Comparison of ENCODE assay signal across 1 cellular context in the genomic region with DNA sequence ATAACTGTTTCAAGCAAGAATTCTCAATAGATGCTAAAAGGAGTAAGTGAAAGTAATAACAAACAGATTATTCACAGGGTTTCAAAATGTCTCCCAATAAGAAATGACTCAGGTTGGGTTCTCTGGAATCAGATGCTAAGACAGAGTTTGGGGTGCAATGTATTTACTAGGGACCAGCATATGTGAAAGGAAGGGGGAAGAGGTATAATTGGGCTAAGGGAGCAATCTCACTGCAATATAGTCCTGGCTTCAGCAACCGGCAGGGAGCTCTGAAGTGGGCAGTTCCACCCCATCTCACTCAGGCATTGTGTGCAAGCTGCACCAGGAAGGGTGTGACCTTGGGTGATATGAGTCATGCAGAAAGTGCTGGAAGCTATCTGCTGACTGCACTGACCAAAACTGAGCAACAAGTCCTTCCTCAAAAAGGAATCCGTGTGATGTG.
A peak's percentile ranks its signal among the peaks of the same experiment; 100 is the strongest.
TF ChIP-seq lines count a peak whose summit lies in the region.

No MANE protein-coding gene starts in this region.

TF ChIP-seq in K562, 482 proteins besides CTCF, POLR2A, EP300 and RAD21 (continued from another document and continues in another):
- TF ChIP-seq IRF1 (CRISPR knock-in tag; IDR thresholded peaks at IDR 0.05; ENCODE audit: borderline replicate concordance) (no peak), MLLT1 (IDR thresholded peaks at IDR 0.05) (0 out of 4 replicates have a peak, but pooled peaks of 1 of the 2 experiments have one; percentile 24), TRIM28 (IDR thresholded peaks at IDR 0.05) (no peak), KLF10 (CRISPR knock-in tag; IDR thresholded peaks at IDR 0.05) (no peak), TEAD4 (IDR thresholded peaks at IDR 0.05; ENCODE audit: low read length) (peak; percentile 48; the same call in 1 of the 2 replicates), TEAD4 (CRISPR knock-in tag; IDR thresholded peaks at IDR 0.05; ENCODE audit: borderline replicate concordance) (no peak), ZBTB17 (CRISPR knock-in tag; IDR thresholded peaks at IDR 0.05) (no peak), ATF3 (IDR thresholded peaks at IDR 0.05) (peak; percentile 89), ATF3 (CRISPR knock-in tag; conservative IDR thresholded peaks at IDR 0.05) (no peak), RBM17 (IDR thresholded peaks at IDR 0.05; ENCODE audit: borderline replicate concordance, low read depth, low read length) (no peak), SMARCE1 (IDR thresholded peaks at IDR 0.05) (peak; percentile 71), FOS (IDR thresholded peaks at IDR 0.05; ENCODE audit: extremely low read depth, insufficient read length) (peak; percentile 26), NRF1 (conservative IDR thresholded peaks at IDR 0.05 in 1 of 2, IDR thresholded peaks at IDR 0.05 in 1 of 2) (peak; percentile 23 to 46; a peak in 1 of 4 replicates), ZNF408 (CRISPR knock-in tag; IDR thresholded peaks at IDR 0.05; ENCODE audit: low read depth) (no peak), ZC3H4 (CRISPR knock-in tag; IDR thresholded peaks at IDR 0.05; ENCODE audit: borderline replicate concordance) (no peak), ESRRA (IDR thresholded peaks at IDR 0.05; ENCODE audit: borderline replicate concordance, low read depth) (peak; percentile 93), DPF2 (IDR thresholded peaks at IDR 0.05) (peak; percentile 61; the same call in 1 of the 2 replicates), C11orf30 (IDR thresholded peaks at IDR 0.05; ENCODE audit: low read depth) (no peak), ATF7 (IDR thresholded peaks at IDR 0.05) (peak; percentile 38; the same call in 1 of the 2 replicates), MAFG (tag; conservative IDR thresholded peaks at IDR 0.05) (no peak), PTTG1 (tag; IDR thresholded peaks at IDR 0.05; ENCODE audit: low read depth) (no peak), CREBBP (IDR thresholded peaks at IDR 0.05; ENCODE audit: low read depth, low read length) (no peak), NR2C1 (IDR thresholded peaks at IDR 0.05) (no peak), NR2C1 (tag; IDR thresholded peaks at IDR 0.05) (0 out of 2 replicates have a peak, but pooled peaks have one; percentile 14), POLR3G (IDR thresholded peaks at IDR 0.05; ENCODE audit: extremely low read depth, insufficient read length, insufficient replicate concordance) (no peak), JUND (IDR thresholded peaks at IDR 0.05; ENCODE audit: borderline replicate concordance, low read depth, low read length) (peak; percentile 96), JUND (tag; IDR thresholded peaks at IDR 0.05; ENCODE audit: borderline replicate concordance, low read depth, low read length) (peak; percentile 97), SMAD4 (CRISPR knock-in tag; conservative IDR thresholded peaks at IDR 0.05) (0 out of 2 replicates have a peak, but pooled peaks have one; percentile 21), CBFA2T3 (IDR thresholded peaks at IDR 0.05) (peak; percentile 56), SOX6 (IDR thresholded peaks at IDR 0.05) (peak; percentile 67), ZNF282 (CRISPR knock-in tag; IDR thresholded peaks at IDR 0.05) (no peak), TCF3 (CRISPR knock-in tag; IDR thresholded peaks at IDR 0.05) (peak; percentile 48; the same call in 1 of the 2 replicates), TAL1 (IDR thresholded peaks at IDR 0.05) (peak; percentile 29; the same call in 1 of the 2 replicates), ILK (tag; IDR thresholded peaks at IDR 0.05; ENCODE audit: borderline replicate concordance, low read depth) (no peak)
- TF ChIP-seq, protein P1, sequence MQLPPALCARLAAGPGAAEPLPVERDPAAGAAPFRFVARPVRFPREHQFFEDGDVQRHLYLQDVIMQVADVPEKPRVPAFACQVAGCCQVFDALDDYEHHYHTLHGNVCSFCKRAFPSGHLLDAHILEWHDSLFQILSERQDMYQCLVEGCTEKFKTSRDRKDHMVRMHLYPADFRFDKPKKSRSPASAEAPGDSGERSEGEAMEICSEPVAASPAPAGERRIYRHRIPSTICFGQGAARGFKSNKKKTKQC (CRISPR knock-in tag; IDR thresholded peaks at IDR 0.05), result no peak
- TF ChIP-seq, protein P2, sequence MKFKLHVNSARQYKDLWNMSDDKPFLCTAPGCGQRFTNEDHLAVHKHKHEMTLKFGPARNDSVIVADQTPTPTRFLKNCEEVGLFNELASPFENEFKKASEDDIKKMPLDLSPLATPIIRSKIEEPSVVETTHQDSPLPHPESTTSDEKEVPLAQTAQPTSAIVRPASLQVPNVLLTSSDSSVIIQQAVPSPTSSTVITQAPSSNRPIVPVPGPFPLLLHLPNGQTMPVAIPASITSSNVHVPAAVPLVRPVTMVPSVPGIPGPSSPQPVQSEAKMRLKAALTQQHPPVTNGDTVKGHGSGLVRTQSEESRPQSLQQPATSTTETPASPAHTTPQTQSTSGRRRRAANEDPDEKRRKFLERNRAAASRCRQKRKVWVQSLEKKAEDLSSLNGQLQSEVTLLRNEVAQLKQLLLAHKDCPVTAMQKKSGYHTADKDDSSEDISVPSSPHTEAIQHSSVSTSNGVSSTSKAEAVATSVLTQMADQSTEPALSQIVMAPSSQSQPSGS (CRISPR knock-in tag; IDR thresholded peaks at IDR 0.05), result no peak
- TF ChIP-seq, protein P3, sequence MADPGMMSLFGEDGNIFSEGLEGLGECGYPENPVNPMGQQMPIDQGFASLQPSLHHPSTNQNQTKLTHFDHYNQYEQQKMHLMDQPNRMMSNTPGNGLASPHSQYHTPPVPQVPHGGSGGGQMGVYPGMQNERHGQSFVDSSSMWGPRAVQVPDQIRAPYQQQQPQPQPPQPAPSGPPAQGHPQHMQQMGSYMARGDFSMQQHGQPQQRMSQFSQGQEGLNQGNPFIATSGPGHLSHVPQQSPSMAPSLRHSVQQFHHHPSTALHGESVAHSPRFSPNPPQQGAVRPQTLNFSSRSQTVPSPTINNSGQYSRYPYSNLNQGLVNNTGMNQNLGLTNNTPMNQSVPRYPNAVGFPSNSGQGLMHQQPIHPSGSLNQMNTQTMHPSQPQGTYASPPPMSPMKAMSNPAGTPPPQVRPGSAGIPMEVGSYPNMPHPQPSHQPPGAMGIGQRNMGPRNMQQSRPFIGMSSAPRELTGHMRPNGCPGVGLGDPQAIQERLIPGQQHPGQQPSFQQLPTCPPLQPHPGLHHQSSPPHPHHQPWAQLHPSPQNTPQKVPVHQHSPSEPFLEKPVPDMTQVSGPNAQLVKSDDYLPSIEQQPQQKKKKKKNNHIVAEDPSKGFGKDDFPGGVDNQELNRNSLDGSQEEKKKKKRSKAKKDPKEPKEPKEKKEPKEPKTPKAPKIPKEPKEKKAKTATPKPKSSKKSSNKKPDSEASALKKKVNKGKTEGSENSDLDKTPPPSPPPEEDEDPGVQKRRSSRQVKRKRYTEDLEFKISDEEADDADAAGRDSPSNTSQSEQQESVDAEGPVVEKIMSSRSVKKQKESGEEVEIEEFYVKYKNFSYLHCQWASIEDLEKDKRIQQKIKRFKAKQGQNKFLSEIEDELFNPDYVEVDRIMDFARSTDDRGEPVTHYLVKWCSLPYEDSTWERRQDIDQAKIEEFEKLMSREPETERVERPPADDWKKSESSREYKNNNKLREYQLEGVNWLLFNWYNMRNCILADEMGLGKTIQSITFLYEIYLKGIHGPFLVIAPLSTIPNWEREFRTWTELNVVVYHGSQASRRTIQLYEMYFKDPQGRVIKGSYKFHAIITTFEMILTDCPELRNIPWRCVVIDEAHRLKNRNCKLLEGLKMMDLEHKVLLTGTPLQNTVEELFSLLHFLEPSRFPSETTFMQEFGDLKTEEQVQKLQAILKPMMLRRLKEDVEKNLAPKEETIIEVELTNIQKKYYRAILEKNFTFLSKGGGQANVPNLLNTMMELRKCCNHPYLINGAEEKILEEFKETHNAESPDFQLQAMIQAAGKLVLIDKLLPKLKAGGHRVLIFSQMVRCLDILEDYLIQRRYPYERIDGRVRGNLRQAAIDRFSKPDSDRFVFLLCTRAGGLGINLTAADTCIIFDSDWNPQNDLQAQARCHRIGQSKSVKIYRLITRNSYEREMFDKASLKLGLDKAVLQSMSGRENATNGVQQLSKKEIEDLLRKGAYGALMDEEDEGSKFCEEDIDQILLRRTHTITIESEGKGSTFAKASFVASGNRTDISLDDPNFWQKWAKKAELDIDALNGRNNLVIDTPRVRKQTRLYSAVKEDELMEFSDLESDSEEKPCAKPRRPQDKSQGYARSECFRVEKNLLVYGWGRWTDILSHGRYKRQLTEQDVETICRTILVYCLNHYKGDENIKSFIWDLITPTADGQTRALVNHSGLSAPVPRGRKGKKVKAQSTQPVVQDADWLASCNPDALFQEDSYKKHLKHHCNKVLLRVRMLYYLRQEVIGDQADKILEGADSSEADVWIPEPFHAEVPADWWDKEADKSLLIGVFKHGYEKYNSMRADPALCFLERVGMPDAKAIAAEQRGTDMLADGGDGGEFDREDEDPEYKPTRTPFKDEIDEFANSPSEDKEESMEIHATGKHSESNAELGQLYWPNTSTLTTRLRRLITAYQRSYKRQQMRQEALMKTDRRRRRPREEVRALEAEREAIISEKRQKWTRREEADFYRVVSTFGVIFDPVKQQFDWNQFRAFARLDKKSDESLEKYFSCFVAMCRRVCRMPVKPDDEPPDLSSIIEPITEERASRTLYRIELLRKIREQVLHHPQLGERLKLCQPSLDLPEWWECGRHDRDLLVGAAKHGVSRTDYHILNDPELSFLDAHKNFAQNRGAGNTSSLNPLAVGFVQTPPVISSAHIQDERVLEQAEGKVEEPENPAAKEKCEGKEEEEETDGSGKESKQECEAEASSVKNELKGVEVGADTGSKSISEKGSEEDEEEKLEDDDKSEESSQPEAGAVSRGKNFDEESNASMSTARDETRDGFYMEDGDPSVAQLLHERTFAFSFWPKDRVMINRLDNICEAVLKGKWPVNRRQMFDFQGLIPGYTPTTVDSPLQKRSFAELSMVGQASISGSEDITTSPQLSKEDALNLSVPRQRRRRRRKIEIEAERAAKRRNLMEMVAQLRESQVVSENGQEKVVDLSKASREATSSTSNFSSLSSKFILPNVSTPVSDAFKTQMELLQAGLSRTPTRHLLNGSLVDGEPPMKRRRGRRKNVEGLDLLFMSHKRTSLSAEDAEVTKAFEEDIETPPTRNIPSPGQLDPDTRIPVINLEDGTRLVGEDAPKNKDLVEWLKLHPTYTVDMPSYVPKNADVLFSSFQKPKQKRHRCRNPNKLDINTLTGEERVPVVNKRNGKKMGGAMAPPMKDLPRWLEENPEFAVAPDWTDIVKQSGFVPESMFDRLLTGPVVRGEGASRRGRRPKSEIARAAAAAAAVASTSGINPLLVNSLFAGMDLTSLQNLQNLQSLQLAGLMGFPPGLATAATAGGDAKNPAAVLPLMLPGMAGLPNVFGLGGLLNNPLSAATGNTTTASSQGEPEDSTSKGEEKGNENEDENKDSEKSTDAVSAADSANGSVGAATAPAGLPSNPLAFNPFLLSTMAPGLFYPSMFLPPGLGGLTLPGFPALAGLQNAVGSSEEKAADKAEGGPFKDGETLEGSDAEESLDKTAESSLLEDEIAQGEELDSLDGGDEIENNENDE (IDR thresholded peaks at IDR 0.05; ENCODE audit: low read depth, low read length), result no peak
- TF ChIP-seq, protein P4, sequence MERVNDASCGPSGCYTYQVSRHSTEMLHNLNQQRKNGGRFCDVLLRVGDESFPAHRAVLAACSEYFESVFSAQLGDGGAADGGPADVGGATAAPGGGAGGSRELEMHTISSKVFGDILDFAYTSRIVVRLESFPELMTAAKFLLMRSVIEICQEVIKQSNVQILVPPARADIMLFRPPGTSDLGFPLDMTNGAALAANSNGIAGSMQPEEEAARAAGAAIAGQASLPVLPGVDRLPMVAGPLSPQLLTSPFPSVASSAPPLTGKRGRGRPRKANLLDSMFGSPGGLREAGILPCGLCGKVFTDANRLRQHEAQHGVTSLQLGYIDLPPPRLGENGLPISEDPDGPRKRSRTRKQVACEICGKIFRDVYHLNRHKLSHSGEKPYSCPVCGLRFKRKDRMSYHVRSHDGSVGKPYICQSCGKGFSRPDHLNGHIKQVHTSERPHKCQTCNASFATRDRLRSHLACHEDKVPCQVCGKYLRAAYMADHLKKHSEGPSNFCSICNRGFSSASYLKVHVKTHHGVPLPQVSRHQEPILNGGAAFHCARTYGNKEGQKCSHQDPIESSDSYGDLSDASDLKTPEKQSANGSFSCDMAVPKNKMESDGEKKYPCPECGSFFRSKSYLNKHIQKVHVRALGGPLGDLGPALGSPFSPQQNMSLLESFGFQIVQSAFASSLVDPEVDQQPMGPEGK (CRISPR knock-in tag; IDR thresholded peaks at IDR 0.05; ENCODE audit: borderline replicate concordance), result no peak
- TF ChIP-seq, protein P5, sequence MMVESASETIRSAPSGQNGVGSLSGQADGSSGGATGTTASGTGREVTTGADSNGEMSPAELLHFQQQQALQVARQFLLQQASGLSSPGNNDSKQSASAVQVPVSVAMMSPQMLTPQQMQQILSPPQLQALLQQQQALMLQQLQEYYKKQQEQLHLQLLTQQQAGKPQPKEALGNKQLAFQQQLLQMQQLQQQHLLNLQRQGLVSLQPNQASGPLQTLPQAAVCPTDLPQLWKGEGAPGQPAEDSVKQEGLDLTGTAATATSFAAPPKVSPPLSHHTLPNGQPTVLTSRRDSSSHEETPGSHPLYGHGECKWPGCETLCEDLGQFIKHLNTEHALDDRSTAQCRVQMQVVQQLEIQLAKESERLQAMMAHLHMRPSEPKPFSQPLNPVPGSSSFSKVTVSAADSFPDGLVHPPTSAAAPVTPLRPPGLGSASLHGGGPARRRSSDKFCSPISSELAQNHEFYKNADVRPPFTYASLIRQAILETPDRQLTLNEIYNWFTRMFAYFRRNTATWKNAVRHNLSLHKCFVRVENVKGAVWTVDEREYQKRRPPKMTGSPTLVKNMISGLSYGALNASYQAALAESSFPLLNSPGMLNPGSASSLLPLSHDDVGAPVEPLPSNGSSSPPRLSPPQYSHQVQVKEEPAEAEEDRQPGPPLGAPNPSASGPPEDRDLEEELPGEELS (CRISPR knock-in tag; IDR thresholded peaks at IDR 0.05; ENCODE audit: borderline replicate concordance), result no peak
